In genomic region chr20:45813489-45813888, GRCh38 we compare ENCODE assay signal across 11 cellular contexts. TPM values are rescaled to one million over a fixed set of nuclear protein-coding genes. Genes with fewer than 3 reads are reported as not detected.
DNase-seq lines count a peak whose midpoint lies in the region; ATAC-seq lines count a peak whose summit lies in the region.
"Had no signal": no experiment of that assay in that cellular context is flagged by ENCODE, and none has a peak within 500 bp of the region (broad histone marks: within the 10 kb centered on the region; RNA-seq: fewer than 3 reads in every experiment).

No MANE protein-coding gene starts in this region.

- POLR2A ChIA-PET in activated CD8-positive, alpha-beta T cell treated with anti-CD3 and anti-CD28 coated beads, Interleukin-2, amount 10 ng/mL, durations not matched to agents 7 days and 5 days (lab: Charles Lee): interaction anchor here (0.6 to 2.2 kb wide), 17 partner anchors 9 to 551 kb away, joined by 3 to 16 read pairs (median 4); partner anchors contain the start of genes CTSA, NEURL2 and PCIF1

- no peaks in the 10 kb centered on the region for H3K9me3 Mint-ChIP-seq in activated CD8-positive, alpha-beta T cell treated with anti-CD3 and anti-CD28 coated beads, Interleukin-2, amount 10 ng/mL, durations not matched to agents 7 days and 5 days (ENCODE audit: insufficient read depth)

- H3K4me1 ChIP-seq in ACC112 (ENCODE audit: control insufficient read depth, insufficient read depth, low read length, unreplicated experiment) (peaks cover 22% of the 10 kb centered on the region), iPS-18a (ENCODE audit: control insufficient read depth, low read depth, low read length) (no peaks in the 10 kb centered on the region)

- H3K36me3 Mint-ChIP-seq in activated CD8-positive, alpha-beta T cell treated with anti-CD3 and anti-CD28 coated beads, Interleukin-2, amount 10 ng/mL, durations not matched to agents 7 days and 5 days (ENCODE audit: low read depth): peaks cover 75% of the 10 kb centered on the region

- peak overlapping the region; percentile 97 for H3K4me3 Mint-ChIP-seq in activated CD8-positive, alpha-beta T cell treated with anti-CD3 and anti-CD28 coated beads, Interleukin-2, amount 10 ng/mL, durations not matched to agents 7 days and 5 days

- peak overlapping the region; percentile 61; the same call in 1 of the 2 replicates for H3K27ac ChIP-seq in ACC112 (ENCODE audit: low read depth, low read length)
- H3K27ac ChIP-seq in iPS-18a (ENCODE audit: low read length): no peak overlapping the region
- H3K27ac ChIP-seq: ascending aorta had no signal

- H3K9ac ChIP-seq in iPS-18a (ENCODE audit: low read length): peak overlapping the region; percentile 76

- H3K36me3 ChIP-seq in ACC112 (ENCODE audit: insufficient read depth, low read length) (peaks cover 24% of the 10 kb centered on the region), H7 (replicated peaks; ENCODE audit: control insufficient read depth, insufficient read depth, low read length) (peaks cover 32% of the 10 kb centered on the region), iPS-18a (ENCODE audit: control insufficient read depth, low read depth, low read length) (peaks cover 55% of the 10 kb centered on the region)

- H3K4me3 ChIP-seq in ACC112 (ENCODE audit: low read depth, low read length) (peak overlapping the region; percentile 88), H7 (ENCODE audit: insufficient read depth, low read depth, low read length) (peak overlapping the region; percentile 96), iPS-18a (ENCODE audit: low read length) (peak overlapping the region; percentile 70)

- H2AFZ ChIP-seq in ACC112 (ENCODE audit: low read length, unreplicated experiment): no peak overlapping the region

- H3K9me3 ChIP-seq in iPS-18a (ENCODE audit: control insufficient read depth, low read depth, low read length): no peaks in the 10 kb centered on the region
- H3K9me3 ChIP-seq: ascending aorta had no signal

- no peaks in the 10 kb centered on the region for H3K27me3 Mint-ChIP-seq in activated CD8-positive, alpha-beta T cell treated with anti-CD3 and anti-CD28 coated beads, Interleukin-2, amount 10 ng/mL, durations not matched to agents 7 days and 5 days (ENCODE audit: low read depth)

- H3K4me1 Mint-ChIP-seq in activated CD8-positive, alpha-beta T cell treated with anti-CD3 and anti-CD28 coated beads, Interleukin-2, amount 10 ng/mL, durations not matched to agents 7 days and 5 days (ENCODE audit: low read depth): peaks cover 34% of the 10 kb centered on the region

- CTCF ChIA-PET in activated CD8-positive, alpha-beta T cell treated with anti-CD3 and anti-CD28 coated beads, Interleukin-2, amount 10 ng/mL, durations not matched to agents 7 days and 5 days (lab: Charles Lee): interaction anchor here (1.2 to 3.5 kb wide), 6 partner anchors 9 to 173 kb away, joined by 3 to 24 read pairs (median 6); no protein-coding TSS in a partner anchor

- H3K27me3 ChIP-seq in ACC112 (ENCODE audit: insufficient read depth, low read length): no peaks in the 10 kb centered on the region
- no peaks in the 10 kb centered on the region for H3K27me3 ChIP-seq in H7 (ENCODE audit: control insufficient read depth, insufficient read depth, low read length)
- H3K27me3 ChIP-seq in iPS-18a (ENCODE audit: control insufficient read depth, insufficient read depth, low read length): no peaks in the 10 kb centered on the region
- H3K27me3 ChIP-seq: ascending aorta had no signal

- ATAC-seq in activated CD8-positive, alpha-beta T cell treated with anti-CD3 and anti-CD28 coated beads, Interleukin-2, amount 10 ng/mL, durations not matched to agents 7 days and 5 days: no peak

- peaks cover 30% of the 10 kb centered on the region for H3K79me2 ChIP-seq in ACC112 (ENCODE audit: control insufficient read depth, insufficient read depth, low read length, unreplicated experiment)

- DNase-seq in H7: peak; percentile 41
- no peak for DNase-seq in activated CD8-positive, alpha-beta T cell treated with anti-CD3 and anti-CD28 coated beads, Interleukin-2, amount 10 ng/mL, durations not matched to agents 7 days and 5 days
- no peak for DNase-seq in DMS53 (lab: John Stamatoyannopoulos, UW)
- DNase-seq in medulla oblongata (ENCODE audit: extremely low spot score): no peak
- DNase-seq in NCI-H1694 treated with DMSO at 0.1 percent for 48 hours (lab: John Stamatoyannopoulos, UW): no peak
- DNase-seq in NCI-H2227 treated with DMSO at 0.1 percent for 48 hours (lab: John Stamatoyannopoulos, UW): no peak
- DNase-seq: left ventricle myocardium superior, RPMI8226 had no signal

- peak overlapping the region; percentile 91 for H3K27ac Mint-ChIP-seq in activated CD8-positive, alpha-beta T cell treated with anti-CD3 and anti-CD28 coated beads, Interleukin-2, amount 10 ng/mL, durations not matched to agents 7 days and 5 days

RNA-seq across cellular contexts. Expression of gene UBE2C, which starts 1.0 kb away (rescaled TPM):
- 265 and 278 TPM in 2 replicates for total RNA-seq in H7 (2014; rRNA removed; shearing (Covaris generic))
- 100 to 1,000 TPM; 251 to 261 TPM for total RNA-seq in activated CD8-positive, alpha-beta T cell treated with anti-CD3 and anti-CD28 coated beads, Interleukin-2, amount 10 ng/mL, durations not matched to agents 7 days and 5 days
- total RNA-seq: ascending aorta had no signal

RNA-seq across cellular contexts. Expression of gene TNNC2, which starts 13.6 kb away (rescaled TPM):
- total RNA-seq in H7 (2014; rRNA removed; shearing (Covaris generic)): 0.42 and 0.70 TPM in 2 replicates
- not detected for total RNA-seq in activated CD8-positive, alpha-beta T cell treated with anti-CD3 and anti-CD28 coated beads, Interleukin-2, amount 10 ng/mL, durations not matched to agents 7 days and 5 days
- total RNA-seq: ascending aorta, left ventricle myocardium superior had no signal

RNA-seq across cellular contexts. Expression of gene SNX21, which starts 20.1 kb away (rescaled TPM):
- 22.5 and 22.7 TPM in 2 replicates for total RNA-seq in H7 (2014; rRNA removed; shearing (Covaris generic))
- 1 to 10 TPM; 1.6 to 1.7 TPM for total RNA-seq in activated CD8-positive, alpha-beta T cell treated with anti-CD3 and anti-CD28 coated beads, Interleukin-2, amount 10 ng/mL, durations not matched to agents 7 days and 5 days

RNA-seq across cellular contexts. Expression of gene DNTTIP1, which starts 21.7 kb away (rescaled TPM):
- total RNA-seq in H7 (2014; rRNA removed; shearing (Covaris generic)): 21.4 and 24.2 TPM in 2 replicates
- total RNA-seq in activated CD8-positive, alpha-beta T cell treated with anti-CD3 and anti-CD28 coated beads, Interleukin-2, amount 10 ng/mL, durations not matched to agents 7 days and 5 days: 10 to 100 TPM; 34.7 to 34.8 TPM

RNA-seq across cellular contexts. Expression of gene WFDC3, which starts 21.8 kb away (rescaled TPM):
- 0.59 TPM in 1 of 2 replicates, not detected in the other for total RNA-seq in H7 (2014; rRNA removed; shearing (Covaris generic))
- not detected for total RNA-seq in activated CD8-positive, alpha-beta T cell treated with anti-CD3 and anti-CD28 coated beads, Interleukin-2, amount 10 ng/mL, durations not matched to agents 7 days and 5 days
- total RNA-seq: ascending aorta, left ventricle myocardium superior had no signal
